1 cellular context compared by ENCODE assay signal in the genomic region with DNA sequence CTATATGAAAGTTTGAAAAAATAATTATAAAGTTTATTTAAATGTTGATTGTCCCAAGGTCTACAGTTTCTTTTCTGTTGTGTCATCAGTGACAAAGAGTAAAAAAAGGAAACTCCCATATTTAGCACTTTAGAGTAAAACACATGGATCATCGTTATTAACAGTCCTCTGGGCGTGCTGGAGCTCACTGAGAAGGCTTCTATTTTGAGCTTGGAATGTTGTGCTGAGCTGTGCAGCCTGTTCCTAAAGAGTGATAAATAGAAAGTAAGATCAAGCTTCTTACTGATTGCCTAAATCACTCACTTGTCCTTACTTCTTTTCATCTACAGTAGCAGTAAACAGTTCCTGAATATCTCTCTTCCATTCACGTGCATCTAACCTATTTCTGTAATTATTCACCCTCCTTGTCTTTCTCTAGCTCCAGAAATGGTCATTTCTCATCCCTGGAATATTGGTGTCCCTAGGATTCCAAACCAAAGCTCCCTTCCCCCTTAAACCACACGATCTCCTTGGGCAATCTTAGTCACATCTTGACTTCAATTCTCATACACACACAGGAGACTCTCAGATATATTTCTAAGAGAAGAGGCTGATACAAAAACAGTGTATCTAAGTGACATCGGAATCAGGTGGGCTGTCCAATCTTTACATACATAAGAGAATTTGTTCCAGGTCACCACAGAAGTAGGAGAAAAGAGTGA.
TF ChIP-seq lines count a peak whose summit lies in the region.

No MANE protein-coding gene starts in this region.

TF ChIP-seq in HepG2, 621 proteins besides CTCF, POLR2A, EP300 and RAD21:
- TF ChIP-seq SMC3 (IDR thresholded peaks at IDR 0.05; ENCODE audit: low read length) (no peak), ZNF629 (CRISPR knock-in tag; conservative IDR thresholded peaks at IDR 0.05) (no peak), ZNF101 (CRISPR knock-in tag; IDR thresholded peaks at IDR 0.05; ENCODE audit: borderline replicate concordance, low read depth) (no peak), GTF3A (CRISPR knock-in tag; conservative IDR thresholded peaks at IDR 0.05) (no peak), ZNF550 (CRISPR knock-in tag; IDR thresholded peaks at IDR 0.05; ENCODE audit: borderline replicate concordance) (no peak), TEAD3 (CRISPR knock-in tag; optimal IDR thresholded peaks at IDR 0.05; ENCODE audit: borderline replicate concordance) (no peak), ZNF766 (CRISPR knock-in tag; IDR thresholded peaks at IDR 0.05; ENCODE audit: borderline replicate concordance) (no peak), ZZZ3 (CRISPR knock-in tag; IDR thresholded peaks at IDR 0.05; ENCODE audit: borderline replicate concordance) (no peak), TBP (CRISPR knock-in tag; IDR thresholded peaks at IDR 0.05) (no peak), RNF2 (conservative IDR thresholded peaks at IDR 0.05; ENCODE audit: low read depth) (no peak), BRCA1 (CRISPR knock-in tag; IDR thresholded peaks at IDR 0.05) (no peak)
- TF ChIP-seq, protein P1, sequence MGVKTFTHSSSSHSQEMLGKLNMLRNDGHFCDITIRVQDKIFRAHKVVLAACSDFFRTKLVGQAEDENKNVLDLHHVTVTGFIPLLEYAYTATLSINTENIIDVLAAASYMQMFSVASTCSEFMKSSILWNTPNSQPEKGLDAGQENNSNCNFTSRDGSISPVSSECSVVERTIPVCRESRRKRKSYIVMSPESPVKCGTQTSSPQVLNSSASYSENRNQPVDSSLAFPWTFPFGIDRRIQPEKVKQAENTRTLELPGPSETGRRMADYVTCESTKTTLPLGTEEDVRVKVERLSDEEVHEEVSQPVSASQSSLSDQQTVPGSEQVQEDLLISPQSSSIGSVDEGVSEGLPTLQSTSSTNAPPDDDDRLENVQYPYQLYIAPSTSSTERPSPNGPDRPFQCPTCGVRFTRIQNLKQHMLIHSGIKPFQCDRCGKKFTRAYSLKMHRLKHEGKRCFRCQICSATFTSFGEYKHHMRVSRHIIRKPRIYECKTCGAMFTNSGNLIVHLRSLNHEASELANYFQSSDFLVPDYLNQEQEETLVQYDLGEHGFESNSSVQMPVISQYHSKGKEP (CRISPR knock-in tag; IDR thresholded peaks at IDR 0.05), result no peak
